Comparison of ENCODE assay signal across 1 cellular context in the genomic region with DNA sequence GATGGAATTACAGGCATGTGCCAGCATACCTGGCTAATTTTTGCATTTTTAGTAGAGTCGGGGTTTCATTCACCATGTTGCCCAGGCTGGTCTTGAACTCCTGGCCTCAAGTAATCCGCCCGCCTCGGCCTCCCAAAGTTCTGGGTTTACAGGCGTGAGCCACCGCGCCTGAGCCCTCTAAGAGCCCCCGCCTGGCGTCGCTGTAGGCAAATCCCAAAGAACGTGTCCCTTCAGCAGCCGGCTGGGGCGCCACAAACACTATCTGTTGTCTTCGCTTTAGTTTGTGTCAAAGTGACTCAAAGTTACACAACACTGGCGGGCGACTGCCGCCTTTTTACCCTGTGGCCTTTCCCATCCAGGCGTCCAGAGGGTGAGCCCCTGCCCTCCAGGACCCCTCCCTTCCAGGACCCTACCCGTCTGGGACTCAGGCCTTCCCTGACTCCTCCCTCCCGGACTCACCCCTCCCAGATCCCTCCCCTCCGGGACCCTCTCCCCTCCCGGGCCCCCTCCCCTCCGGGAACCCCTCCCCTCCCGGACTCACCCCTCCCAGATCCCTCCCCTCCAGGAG.
TF ChIP-seq lines count a peak whose summit lies in the region.

No MANE protein-coding gene starts in this region.

TF ChIP-seq in HEK293, 187 proteins besides CTCF, POLR2A, EP300 and RAD21 (continued from another document and continues in another):
- TF ChIP-seq ZSCAN23 (tag by site-specific recombination; IDR thresholded peaks at IDR 0.05) (no peak), ZNF610 (tag by site-specific recombination; IDR thresholded peaks at IDR 0.05; ENCODE audit: borderline replicate concordance) (no peak), ZNF184 (tag by site-specific recombination; IDR thresholded peaks at IDR 0.05) (no peak), ZEB2 (tag by site-specific recombination; IDR thresholded peaks at IDR 0.05) (peak; percentile 62), ZNF280C (tag by site-specific recombination; IDR thresholded peaks at IDR 0.05) (no peak), ZNF596 (tag by site-specific recombination; IDR thresholded peaks at IDR 0.05) (no peak), ZNF48 (tag by site-specific recombination; IDR thresholded peaks at IDR 0.05) (no peak), ZNF391 (tag by site-specific recombination; IDR thresholded peaks at IDR 0.05; ENCODE audit: borderline replicate concordance, low read depth) (peak; percentile 44; the same call in 1 of the 2 replicates), ZNF24 (tag by site-specific recombination; IDR thresholded peaks at IDR 0.05) (0 out of 2 replicates have a peak, but pooled peaks have one; percentile 74), SP7 (tag by site-specific recombination; IDR thresholded peaks at IDR 0.05) (peak; percentile 70), ZBTB6 (tag by site-specific recombination; IDR thresholded peaks at IDR 0.05) (no peak), RBAK (tag by site-specific recombination; IDR thresholded peaks at IDR 0.05) (no peak), ZNF174 (tag by site-specific recombination; IDR thresholded peaks at IDR 0.05) (no peak), ZNF266 (tag by site-specific recombination; IDR thresholded peaks at IDR 0.05; ENCODE audit: low read depth) (no peak), ZNF777 (tag by site-specific recombination; IDR thresholded peaks at IDR 0.05; ENCODE audit: borderline replicate concordance) (no peak), ZNF433 (tag by site-specific recombination; IDR thresholded peaks at IDR 0.05; ENCODE audit: low read depth) (no peak), ZNF639 (tag by site-specific recombination; IDR thresholded peaks at IDR 0.05) (peak; percentile 15; the same call in 1 of the 2 replicates), ZNF354C (tag by site-specific recombination; IDR thresholded peaks at IDR 0.05; ENCODE audit: borderline replicate concordance, low read depth) (no peak), GLIS1 (tag by site-specific recombination; IDR thresholded peaks at IDR 0.05) (peak; percentile 22), ZSCAN30 (tag by site-specific recombination; IDR thresholded peaks at IDR 0.05) (peak; percentile 65; the same call in 1 of the 2 replicates), SP3 (tag by site-specific recombination; IDR thresholded peaks at IDR 0.05) (no peak; the same call in 1 of the 2 replicates), HIC1 (tag by site-specific recombination; IDR thresholded peaks at IDR 0.05) (peak; percentile 71), ZNF521 (tag by site-specific recombination; IDR thresholded peaks at IDR 0.05) (no peak), ZNF747 (tag by site-specific recombination; IDR thresholded peaks at IDR 0.05) (no peak), REPIN1 (tag by site-specific recombination; IDR thresholded peaks at IDR 0.05; ENCODE audit: low read depth) (no peak), ZNF221 (tag by site-specific recombination; IDR thresholded peaks at IDR 0.05; ENCODE audit: borderline replicate concordance) (no peak), HOXC10 (CRISPR knock-in tag; IDR thresholded peaks at IDR 0.05) (no peak), ZNF366 (tag by site-specific recombination; conservative IDR thresholded peaks at IDR 0.05) (no peak), ZNF843 (tag by site-specific recombination; IDR thresholded peaks at IDR 0.05) (peak; percentile 34), ZNF2 (tag by site-specific recombination; IDR thresholded peaks at IDR 0.05) (peak; percentile 78), HOXA7 (CRISPR knock-in tag; IDR thresholded peaks at IDR 0.05; ENCODE audit: borderline replicate concordance) (no peak), ZNF248 (tag by site-specific recombination; IDR thresholded peaks at IDR 0.05) (no peak), ZXDB (tag by site-specific recombination; IDR thresholded peaks at IDR 0.05) (peak; percentile 76), ZNF76 (tag by site-specific recombination; IDR thresholded peaks at IDR 0.05; ENCODE audit: borderline replicate concordance, low read depth) (peak; percentile 51), ZNF501 (tag by site-specific recombination; IDR thresholded peaks at IDR 0.05) (no peak), ZIC2 (tag by site-specific recombination; IDR thresholded peaks at IDR 0.05) (no peak; the same call in 1 of the 2 replicates), ZNF302 (tag by site-specific recombination; IDR thresholded peaks at IDR 0.05; ENCODE audit: low read depth) (no peak), KLF8 (tag by site-specific recombination; IDR thresholded peaks at IDR 0.05) (peak; percentile 43; the same call in 1 of the 2 replicates), ZFP69B (tag by site-specific recombination; IDR thresholded peaks at IDR 0.05) (peak; percentile 64), YY1 (tag by site-specific recombination; IDR thresholded peaks at IDR 0.05) (0 out of 2 replicates have a peak, but pooled peaks have one; percentile 25), ZNF664 (tag by site-specific recombination; IDR thresholded peaks at IDR 0.05) (no peak), SETDB1 (IDR thresholded peaks at IDR 0.05; ENCODE audit: insufficient read length, low read length) (no peak)
- TF ChIP-seq, protein P1, sequence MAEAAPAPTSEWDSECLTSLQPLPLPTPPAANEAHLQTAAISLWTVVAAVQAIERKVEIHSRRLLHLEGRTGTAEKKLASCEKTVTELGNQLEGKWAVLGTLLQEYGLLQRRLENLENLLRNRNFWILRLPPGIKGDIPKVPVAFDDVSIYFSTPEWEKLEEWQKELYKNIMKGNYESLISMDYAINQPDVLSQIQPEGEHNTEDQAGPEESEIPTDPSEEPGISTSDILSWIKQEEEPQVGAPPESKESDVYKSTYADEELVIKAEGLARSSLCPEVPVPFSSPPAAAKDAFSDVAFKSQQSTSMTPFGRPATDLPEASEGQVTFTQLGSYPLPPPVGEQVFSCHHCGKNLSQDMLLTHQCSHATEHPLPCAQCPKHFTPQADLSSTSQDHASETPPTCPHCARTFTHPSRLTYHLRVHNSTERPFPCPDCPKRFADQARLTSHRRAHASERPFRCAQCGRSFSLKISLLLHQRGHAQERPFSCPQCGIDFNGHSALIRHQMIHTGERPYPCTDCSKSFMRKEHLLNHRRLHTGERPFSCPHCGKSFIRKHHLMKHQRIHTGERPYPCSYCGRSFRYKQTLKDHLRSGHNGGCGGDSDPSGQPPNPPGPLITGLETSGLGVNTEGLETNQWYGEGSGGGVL (tag by site-specific recombination; IDR thresholded peaks at IDR 0.05): peak; percentile 96
- TF ChIP-seq, protein P2, sequence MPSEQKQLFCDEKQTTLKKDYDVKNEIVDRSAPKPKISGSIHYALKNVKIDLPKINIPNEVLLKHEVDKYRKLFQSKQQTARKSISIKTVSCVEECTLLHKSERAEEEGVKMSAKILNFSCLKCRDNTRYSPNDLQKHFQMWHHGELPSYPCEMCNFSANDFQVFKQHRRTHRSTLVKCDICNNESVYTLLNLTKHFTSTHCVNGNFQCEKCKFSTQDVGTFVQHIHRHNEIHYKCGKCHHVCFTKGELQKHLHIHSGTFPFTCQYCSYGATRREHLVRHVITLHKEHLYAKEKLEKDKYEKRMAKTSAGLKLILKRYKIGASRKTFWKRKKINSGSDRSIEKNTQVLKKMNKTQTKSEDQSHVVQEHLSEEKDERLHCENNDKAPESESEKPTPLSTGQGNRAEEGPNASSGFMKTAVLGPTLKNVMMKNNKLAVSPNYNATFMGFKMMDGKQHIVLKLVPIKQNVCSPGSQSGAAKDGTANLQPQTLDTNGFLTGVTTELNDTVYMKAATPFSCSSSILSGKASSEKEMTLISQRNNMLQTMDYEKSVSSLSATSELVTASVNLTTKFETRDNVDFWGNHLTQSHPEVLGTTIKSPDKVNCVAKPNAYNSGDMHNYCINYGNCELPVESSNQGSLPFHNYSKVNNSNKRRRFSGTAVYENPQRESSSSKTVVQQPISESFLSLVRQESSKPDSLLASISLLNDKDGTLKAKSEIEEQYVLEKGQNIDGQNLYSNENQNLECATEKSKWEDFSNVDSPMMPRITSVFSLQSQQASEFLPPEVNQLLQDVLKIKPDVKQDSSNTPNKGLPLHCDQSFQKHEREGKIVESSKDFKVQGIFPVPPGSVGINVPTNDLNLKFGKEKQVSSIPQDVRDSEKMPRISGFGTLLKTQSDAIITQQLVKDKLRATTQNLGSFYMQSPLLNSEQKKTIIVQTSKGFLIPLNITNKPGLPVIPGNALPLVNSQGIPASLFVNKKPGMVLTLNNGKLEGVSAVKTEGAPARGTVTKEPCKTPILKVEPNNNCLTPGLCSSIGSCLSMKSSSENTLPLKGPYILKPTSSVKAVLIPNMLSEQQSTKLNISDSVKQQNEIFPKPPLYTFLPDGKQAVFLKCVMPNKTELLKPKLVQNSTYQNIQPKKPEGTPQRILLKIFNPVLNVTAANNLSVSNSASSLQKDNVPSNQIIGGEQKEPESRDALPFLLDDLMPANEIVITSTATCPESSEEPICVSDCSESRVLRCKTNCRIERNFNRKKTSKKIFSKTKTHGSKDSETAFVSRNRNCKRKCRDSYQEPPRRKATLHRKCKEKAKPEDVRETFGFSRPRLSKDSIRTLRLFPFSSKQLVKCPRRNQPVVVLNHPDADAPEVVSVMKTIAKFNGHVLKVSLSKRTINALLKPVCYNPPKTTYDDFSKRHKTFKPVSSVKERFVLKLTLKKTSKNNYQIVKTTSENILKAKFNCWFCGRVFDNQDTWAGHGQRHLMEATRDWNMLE (tag by site-specific recombination; conservative IDR thresholded peaks at IDR 0.05; ENCODE audit: low read depth): no peak
- TF ChIP-seq, protein P3, sequence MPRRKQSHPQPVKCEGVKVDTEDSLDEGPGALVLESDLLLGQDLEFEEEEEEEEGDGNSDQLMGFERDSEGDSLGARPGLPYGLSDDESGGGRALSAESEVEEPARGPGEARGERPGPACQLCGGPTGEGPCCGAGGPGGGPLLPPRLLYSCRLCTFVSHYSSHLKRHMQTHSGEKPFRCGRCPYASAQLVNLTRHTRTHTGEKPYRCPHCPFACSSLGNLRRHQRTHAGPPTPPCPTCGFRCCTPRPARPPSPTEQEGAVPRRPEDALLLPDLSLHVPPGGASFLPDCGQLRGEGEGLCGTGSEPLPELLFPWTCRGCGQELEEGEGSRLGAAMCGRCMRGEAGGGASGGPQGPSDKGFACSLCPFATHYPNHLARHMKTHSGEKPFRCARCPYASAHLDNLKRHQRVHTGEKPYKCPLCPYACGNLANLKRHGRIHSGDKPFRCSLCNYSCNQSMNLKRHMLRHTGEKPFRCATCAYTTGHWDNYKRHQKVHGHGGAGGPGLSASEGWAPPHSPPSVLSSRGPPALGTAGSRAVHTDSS (tag by site-specific recombination; IDR thresholded peaks at IDR 0.05): no peak
- TF ChIP-seq, protein P4, sequence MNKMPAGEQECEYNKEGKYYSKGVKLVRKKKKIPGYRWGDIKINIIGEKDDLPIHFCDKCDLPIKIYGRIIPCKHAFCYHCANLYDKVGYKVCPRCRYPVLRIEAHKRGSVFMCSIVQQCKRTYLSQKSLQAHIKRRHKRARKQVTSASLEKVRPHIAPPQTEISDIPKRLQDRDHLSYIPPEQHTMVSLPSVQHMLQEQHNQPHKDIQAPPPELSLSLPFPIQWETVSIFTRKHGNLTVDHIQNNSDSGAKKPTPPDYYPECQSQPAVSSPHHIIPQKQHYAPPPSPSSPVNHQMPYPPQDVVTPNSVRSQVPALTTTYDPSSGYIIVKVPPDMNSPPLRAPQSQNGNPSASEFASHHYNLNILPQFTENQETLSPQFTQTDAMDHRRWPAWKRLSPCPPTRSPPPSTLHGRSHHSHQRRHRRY (tag by site-specific recombination; IDR thresholded peaks at IDR 0.05): no peak
